16 cellular contexts compared by ENCODE assay signal in genomic region chr11:115630109-115630700, GRCh38.
DNase-seq lines count a peak whose midpoint lies in the region; ATAC-seq, FAIRE-seq and TF ChIP-seq lines count a peak whose summit lies in the region.
"Had no signal": no experiment of that assay in that cellular context is flagged by ENCODE, and none has a peak within 500 bp of the region (broad histone marks: within the 10 kb centered on the region; RNA-seq: fewer than 3 reads in every experiment).

No MANE protein-coding gene starts in this region.

- no peaks in the 10 kb centered on the region for H3K79me1 ChIP-seq in H1 (ENCODE audit: low read depth, low read length)

- H3K56ac ChIP-seq in H1 (replicated peaks; ENCODE audit: insufficient read length, low read depth, low read length): no peak overlapping the region

- intact Hi-C loops in ascending aorta (cut with DNase I): no loop called here

- no peak overlapping the region; the same call in 1 of the 2 replicates for H3K18ac ChIP-seq in H1 (ENCODE audit: extremely low read depth, low read length)

- ATAC-seq in GM21447 (IDR thresholded peaks at IDR 0.05; ENCODE audit: unreplicated experiment): no peak

- POLR2A ChIA-PET in H1 (lab: Charles Lee; ENCODE audit: partially characterized antibody): no interaction called here

- no peak overlapping the region for H4K91ac ChIP-seq in H1 (replicated peaks; ENCODE audit: insufficient read length, low read length)

- no peaks in the 10 kb centered on the region for H3K23me2 ChIP-seq in H1 (ENCODE audit: low read depth, low read length)

- H3K79me2 ChIP-seq in H1 (ENCODE audit: control insufficient read depth in 1 of 2, insufficient read depth in 2 of 2, low read length in 2 of 2): no peaks in the 10 kb centered on the region

- TF ChIP-seq EP300 in H1 (IDR thresholded peaks at IDR 0.05; ENCODE audit: borderline replicate concordance in 1 of 2, low read depth in 2 of 2, low read length in 2 of 2): no peak

- no peak overlapping the region for H3K27ac ChIP-seq in H1 (ENCODE audit: low read depth, low read length)
- peak overlapping the region; percentile 25 for H3K27ac ChIP-seq in mesodermal cell (ENCODE audit: low read depth, low read length, severe bottlenecking)
- no peak overlapping the region for H3K27ac ChIP-seq in ascending aorta

- DNase-seq in H7 (peak; percentile 61), H1 (ENCODE audit: low read depth in 1 of 2, low spot score in 2 of 2) (no peak), retina (peak; percentile 36), NCI-H345 treated with DMSO at 0.1 percent for 48 hours (lab: John Stamatoyannopoulos, UW; ENCODE audit: unreplicated experiment) (no peak), ascending aorta (ENCODE audit: low spot score in 2 of 2) (no peak)
- DNase-seq: DMS153, EL, NCI-H1105 treated with DMSO at 0.1 percent for 48 hours, NCI-H1694 treated with DMSO at 0.1 percent for 48 hours, NCI-H2107, NCI-H226, NCI-H69, SHP77 had no signal

- H3K4ac ChIP-seq in H1 (replicated peaks; ENCODE audit: insufficient read length, low read depth, low read length): no peak overlapping the region

- CTCF ChIA-PET in H1 (lab: Charles Lee; ENCODE audit: partially characterized antibody): interaction anchor here (0.6 to 1.3 kb wide), 8 partner anchors 9 to 459 kb away, joined by 3 to 4 read pairs (median 3); no protein-coding TSS in a partner anchor

- H2AK5ac ChIP-seq in H1 (ENCODE audit: low read depth, low read length): no peak overlapping the region

- H4K8ac ChIP-seq in H1 (ENCODE audit: extremely low read depth, insufficient read depth, low read length): no peak overlapping the region

- peak overlapping the region; percentile 13; the same call in 1 of the 2 replicates for H2AFZ ChIP-seq in H1 (ENCODE audit: low read length)

- H2BK12ac ChIP-seq in H1 (ENCODE audit: low read depth, low read length): no peak overlapping the region

- no peak overlapping the region for H3K14ac ChIP-seq in H1 (ENCODE audit: insufficient read length)

- H4K20me1 ChIP-seq in H1 (replicated peaks in 1 of 2; ENCODE audit: control insufficient read depth in 1 of 2, insufficient read depth in 2 of 2, low read length in 2 of 2): no peaks in the 10 kb centered on the region

- H2BK5ac ChIP-seq in H1 (ENCODE audit: low read depth, low read length): no peak overlapping the region

- H3K9me3 ChIP-seq in H1 (ENCODE audit: insufficient read depth in 2 of 2, low read depth in 1 of 2, low read length in 1 of 2) (no peaks in the 10 kb centered on the region; a peak in 1 of 4 replicates), mesodermal cell (ENCODE audit: control insufficient read depth, low read length) (no peaks in the 10 kb centered on the region), ascending aorta (no peaks in the 10 kb centered on the region)

- TF ChIP-seq POLR2A in H1 (IDR thresholded peaks at IDR 0.05; ENCODE audit: control extremely low read depth in 1 of 2, low read depth in 2 of 2, low read length in 2 of 2): no peak

- no peak for FAIRE-seq in H1 (lab: Jason Lieb, UNC)
- FAIRE-seq: H54 had no signal

- no peak overlapping the region for H2BK120ac ChIP-seq in H1 (replicated peaks; ENCODE audit: low read depth, low read length)

- H3K9ac ChIP-seq in H1 (replicated peaks in 1 of 4; ENCODE audit: extremely low read depth in 1 of 4, low read depth in 3 of 4, low read length in 3 of 4): 0 out of 7 replicates have a peak overlapping the region, but pooled peaks of 1 of the 4 experiments have one; percentile 4

- H3K36me3 ChIP-seq in H7 (replicated peaks; ENCODE audit: control insufficient read depth, insufficient read depth, low read length) (no peaks in the 10 kb centered on the region), H1 (ENCODE audit: control insufficient read depth in 2 of 4, insufficient read depth in 4 of 4, low read length in 3 of 4) (no peaks in the 10 kb centered on the region), mesodermal cell (ENCODE audit: control insufficient read depth, insufficient read depth, low read length) (no peaks in the 10 kb centered on the region), ascending aorta (no peaks in the 10 kb centered on the region)

- WGBS in H1 (ENCODE audit: extremely low coverage in 1 of 2, insufficient coverage in 1 of 2, insufficient read length in 1 of 2, insufficient replicate concordance in 2 of 2, low coverage in 1 of 2, low lambda C conversion rate in 2 of 2, missing lambda C conversion rate in 1 of 2), 2 experiments: 70% methylated on average over 14 of the region's 14 CpGs; no CpG with 5 or more reads in 1 of the 2 experiments
- 45 to 47% methylated on average over 8 to 9 of the region's 14 CpGs for WGBS in mesodermal cell (ENCODE audit: insufficient coverage in 2 of 2), 2 experiments

- H3K4me3 ChIP-seq in H7 (ENCODE audit: insufficient read depth, low read depth, low read length) (no peak overlapping the region), H1 (ENCODE audit: extremely low read depth in 1 of 4, insufficient read depth in 2 of 4, low read depth in 3 of 4, low read length in 4 of 4) (no peak overlapping the region), mesodermal cell (ENCODE audit: extremely low read depth, insufficient read depth, low read length, poor library complexity, severe bottlenecking) (no peak overlapping the region), ascending aorta (no peak overlapping the region)

- no peak overlapping the region for H2BK15ac ChIP-seq in H1 (ENCODE audit: low read length)

- H4K5ac ChIP-seq in H1 (ENCODE audit: insufficient read length, low read depth, low read length): no peak overlapping the region

- TF ChIP-seq RAD21 in H1 (IDR thresholded peaks at IDR 0.05 in 1 of 2, conservative IDR thresholded peaks at IDR 0.05 in 1 of 2; ENCODE audit: low read depth in 2 of 2, low read length in 2 of 2): no peak

- TF ChIP-seq CTCF in H1 (IDR thresholded peaks at IDR 0.05; ENCODE audit: control extremely low read depth in 1 of 3, insufficient read depth in 1 of 3, low read depth in 1 of 3, low read length in 3 of 3): no peak
- TF ChIP-seq CTCF in ascending aorta (IDR thresholded peaks at IDR 0.05): no peak

- H3K4me2 ChIP-seq in H1 (ENCODE audit: insufficient read depth in 1 of 2, low read depth in 2 of 2, low read length in 2 of 2): no peak overlapping the region

- no peak overlapping the region for H2BK20ac ChIP-seq in H1 (ENCODE audit: low read length)

- H3K27me3 ChIP-seq in H7 (ENCODE audit: control insufficient read depth, insufficient read depth, low read length): no peaks in the 10 kb centered on the region
- H3K27me3 ChIP-seq in H1 (replicated peaks in 1 of 4; ENCODE audit: control insufficient read depth in 3 of 4, extremely low read depth in 1 of 4, insufficient read depth in 3 of 4, low read length in 3 of 4): peaks cover 0 to 2% (median 0%) of the 10 kb centered on the region in 4 experiments; a peak in 1 of 7 replicates
- H3K27me3 ChIP-seq in ascending aorta: no peaks in the 10 kb centered on the region

- H3K23ac ChIP-seq in H1 (ENCODE audit: insufficient read length): no peak overlapping the region

- H3K4me1 ChIP-seq in H1 (replicated peaks in 1 of 4; ENCODE audit: control insufficient read depth in 3 of 4, insufficient read depth in 4 of 4, low read length in 3 of 4) (peaks cover 0 to 3% (median 1%) of the 10 kb centered on the region in 4 experiments; a peak in 6 of 7 replicates), mesodermal cell (ENCODE audit: control insufficient read depth, insufficient read depth, low read length, poor library complexity, severe bottlenecking) (peaks cover 11% of the 10 kb centered on the region), ascending aorta (no peaks in the 10 kb centered on the region)

TF ChIP-seq in H1, 55 proteins besides CTCF, POLR2A, EP300 and RAD21:
- TF ChIP-seq SIN3A (conservative IDR thresholded peaks at IDR 0.05 in 1 of 2, IDR thresholded peaks at IDR 0.05 in 1 of 2; ENCODE audit: low read depth in 1 of 2, low read length in 2 of 2) (no peak), MAFK (IDR thresholded peaks at IDR 0.05; ENCODE audit: low read depth, low read length) (no peak), PHF8 (conservative IDR thresholded peaks at IDR 0.05; ENCODE audit: low read depth, low read length) (no peak), JUN (IDR thresholded peaks at IDR 0.05; ENCODE audit: low read depth, low read length) (no peak), ZNF274 (IDR thresholded peaks at IDR 0.05; ENCODE audit: borderline replicate concordance, extremely low read depth, low read length) (no peak), KDM1A (IDR thresholded peaks at IDR 0.05; ENCODE audit: borderline replicate concordance, low read length) (no peak), TAF1 (IDR thresholded peaks at IDR 0.05; ENCODE audit: low read depth, low read length) (no peak), SUZ12 (IDR thresholded peaks at IDR 0.05; ENCODE audit: low read length) (no peak), CHD2 (IDR thresholded peaks at IDR 0.05; ENCODE audit: low read length) (no peak), BACH1 (IDR thresholded peaks at IDR 0.05; ENCODE audit: low read length) (no peak)

Comparison
In these comparisons a context has a peak if more than half of its experiments do, and no peak if none do; other contexts are left out.
1. DNase-seq: peak in H7 (single experiment) and retina (single experiment); none in H1 (0 of 2), NCI-H345 treated with DMSO at 0.1 percent for 48 hours (single experiment) and ascending aorta (0 of 2).